Comparison of ENCODE assay signal across 31 cellular contexts in the genomic region with DNA sequence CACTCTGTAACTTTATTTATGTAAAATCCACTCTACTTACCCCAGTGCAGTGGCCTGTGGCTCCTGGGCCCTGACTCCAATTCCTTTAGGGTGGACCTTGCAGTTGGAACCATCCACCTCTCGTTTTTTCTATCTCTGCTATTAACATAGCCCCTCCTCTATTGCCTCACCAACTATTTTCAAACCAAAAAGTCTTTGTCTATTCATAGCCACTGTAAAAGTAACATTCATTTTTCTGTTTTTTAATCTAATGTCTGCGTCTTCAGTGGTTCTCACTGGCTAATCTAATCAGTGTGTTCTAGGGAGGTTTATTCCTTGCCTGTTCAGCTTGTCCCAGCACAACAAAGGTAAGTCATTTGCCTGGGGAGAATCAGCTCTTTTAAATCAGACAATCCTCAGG. TPM values are rescaled to one million over a fixed set of nuclear protein-coding genes. Genes with fewer than 3 reads are reported as not detected.
"Had no signal": no experiment of that assay in that cellular context is flagged by ENCODE, and none has a peak within 500 bp of the region (broad histone marks: within the 10 kb centered on the region; RNA-seq: fewer than 3 reads in every experiment).

A gene with protein sequence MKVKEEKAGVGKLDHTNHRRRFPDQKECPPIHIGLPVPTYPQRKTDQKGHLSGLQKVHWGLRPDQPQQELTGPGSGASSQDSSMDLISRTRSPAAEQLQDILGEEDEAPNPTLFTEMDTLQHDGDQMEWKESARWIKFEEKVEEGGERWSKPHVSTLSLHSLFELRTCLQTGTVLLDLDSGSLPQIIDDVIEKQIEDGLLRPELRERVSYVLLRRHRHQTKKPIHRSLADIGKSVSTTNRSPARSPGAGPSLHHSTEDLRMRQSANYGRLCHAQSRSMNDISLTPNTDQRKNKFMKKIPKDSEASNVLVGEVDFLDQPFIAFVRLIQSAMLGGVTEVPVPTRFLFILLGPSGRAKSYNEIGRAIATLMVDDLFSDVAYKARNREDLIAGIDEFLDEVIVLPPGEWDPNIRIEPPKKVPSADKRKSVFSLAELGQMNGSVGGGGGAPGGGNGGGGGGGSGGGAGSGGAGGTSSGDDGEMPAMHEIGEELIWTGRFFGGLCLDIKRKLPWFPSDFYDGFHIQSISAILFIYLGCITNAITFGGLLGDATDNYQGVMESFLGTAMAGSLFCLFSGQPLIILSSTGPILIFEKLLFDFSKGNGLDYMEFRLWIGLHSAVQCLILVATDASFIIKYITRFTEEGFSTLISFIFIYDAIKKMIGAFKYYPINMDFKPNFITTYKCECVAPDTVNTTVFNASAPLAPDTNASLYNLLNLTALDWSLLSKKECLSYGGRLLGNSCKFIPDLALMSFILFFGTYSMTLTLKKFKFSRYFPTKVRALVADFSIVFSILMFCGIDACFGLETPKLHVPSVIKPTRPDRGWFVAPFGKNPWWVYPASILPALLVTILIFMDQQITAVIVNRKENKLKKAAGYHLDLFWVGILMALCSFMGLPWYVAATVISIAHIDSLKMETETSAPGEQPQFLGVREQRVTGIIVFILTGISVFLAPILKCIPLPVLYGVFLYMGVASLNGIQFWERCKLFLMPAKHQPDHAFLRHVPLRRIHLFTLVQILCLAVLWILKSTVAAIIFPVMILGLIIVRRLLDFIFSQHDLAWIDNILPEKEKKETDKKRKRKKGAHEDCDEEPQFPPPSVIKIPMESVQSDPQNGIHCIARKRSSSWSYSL (minus strand): TSS at position 101 of the 400 bp plus-strand sequence. CDS start 28,393 bp downstream, outside the sequence.

- H3K4me1 Mint-ChIP-seq: activated CD4-positive, alpha-beta T cell treated with anti-CD3 and anti-CD28 coated beads for 36 hours; activated CD4-positive, alpha-beta T cell treated with anti-CD3 and anti-CD28 coated beads, Interleukin-2, amount 10 ng/mL, durations not matched to agents 7 days and 5 days; IgD-negative memory B cell had no signal

- H3K4me2 ChIP-seq: SK-N-SH had no signal

- H3K36me3 ChIP-seq: ascending aorta, cardiac muscle cell, SJSA1 had no signal

- H3K36me3 Mint-ChIP-seq: activated naive CD8-positive, alpha-beta T cell treated with anti-CD3 and anti-CD28 coated beads, Interleukin-2, amount 10 ng/mL, durations not matched to agents 7 days and 5 days had no signal

- H3K9me3 ChIP-seq: ascending aorta, SJSA1, SK-N-SH had no signal

- DNase-seq: activated CD4-positive, alpha-beta T cell treated with anti-CD3 and anti-CD28 coated beads for 36 hours; activated CD4-positive, alpha-beta T cell treated with anti-CD3 and anti-CD28 coated beads, Interleukin-2, amount 10 ng/mL, durations not matched to agents 7 days and 5 days; activated CD4-positive, alpha-beta T cell treated with anti-CD3 and anti-CD28 coated beads, Interleukin-2, amount 50 U/mL, for 48 hours; activated CD8-positive, alpha-beta memory T cell treated with anti-CD3 and anti-CD28 coated beads, Interleukin-2, amount 50 U/mL, for 4 hours; activated naive CD4-positive, alpha-beta T cell treated with anti-CD3 and anti-CD28 coated beads, Interleukin-2, amount 50 U/mL, for 16 hours; activated naive CD8-positive, alpha-beta T cell treated with anti-CD3 and anti-CD28 coated beads, Interleukin-2, amount 10 ng/mL, durations not matched to agents 7 days and 5 days; activated T-cell treated with anti-CD3 and anti-CD28 coated beads for 4 hours; activated T-cell treated with anti-CD3 and anti-CD28 coated beads, Interleukin-2, amount 50 U/mL, for 4 hours; amygdala; Karpas-422; KBM-7; NCI-H1105; NCI-H1417 treated with DMSO at 0.1 percent for 48 hours; NCI-H187 treated with DMSO at 0.1 percent for 48 hours; NCI-H2081 treated with DMSO at 0.1 percent for 48 hours; NCI-H226; NCI-H446 treated with DMSO at 0.1 percent for 48 hours; NCI-H524; SHP77; SK-N-SH; T-helper 2 cell; T-helper 9 cell had no signal

- H3K4me3 Mint-ChIP-seq: activated CD4-positive, alpha-beta T cell treated with anti-CD3 and anti-CD28 coated beads for 36 hours; activated CD4-positive, alpha-beta T cell treated with anti-CD3 and anti-CD28 coated beads, Interleukin-2, amount 10 ng/mL, durations not matched to agents 7 days and 5 days; activated naive CD8-positive, alpha-beta T cell treated with anti-CD3 and anti-CD28 coated beads, Interleukin-2, amount 10 ng/mL, durations not matched to agents 7 days and 5 days; activated T-cell treated with anti-CD3 and anti-CD28 coated beads, Interleukin-2, amount 50 U/mL, for 4 hours; activated T-helper 1 cell treated with anti-CD3 and anti-CD28 coated beads, Interleukin-12 subunit alpha, Interleukin-12 subunit beta, Interleukin-2, Interleukin-4 antibody, amounts not matched to agents 30 ng/mL and 10 ng/mL and 1 ng/mL, durations not matched to agents 14 hours and 24 hours and 36 hours; IgD-negative memory B cell had no signal

- H3K27ac ChIP-seq: ascending aorta, cardiac muscle cell, SJSA1 had no signal

- H3K4me1 ChIP-seq: ascending aorta, SJSA1 had no signal

- H3K9ac ChIP-seq: SK-N-SH had no signal

- H3K27me3 Mint-ChIP-seq: activated CD4-positive, alpha-beta T cell treated with anti-CD3 and anti-CD28 coated beads for 36 hours had no signal

- H3K27me3 ChIP-seq: ascending aorta, cardiac muscle cell, SJSA1 had no signal

- H3K4me3 ChIP-seq: ascending aorta, cardiac muscle cell, SJSA1 had no signal

- ATAC-seq: activated CD4-positive, alpha-beta T cell treated with anti-CD3 and anti-CD28 coated beads for 36 hours; activated CD4-positive, CD25-positive, alpha-beta regulatory T cell treated with anti-CD3 and anti-CD28 coated beads, Interleukin-2, amount 50 U/mL, for 24 hours; activated T-cell treated with anti-CD3 and anti-CD28 coated beads, Interleukin-2, amount 50 U/mL, for 4 hours; Panc1 had no signal

- H3K27ac Mint-ChIP-seq: activated CD4-positive, alpha-beta T cell treated with anti-CD3 and anti-CD28 coated beads for 36 hours; activated CD4-positive, alpha-beta T cell treated with anti-CD3 and anti-CD28 coated beads, Interleukin-2, amount 10 ng/mL, durations not matched to agents 7 days and 5 days; activated naive CD8-positive, alpha-beta T cell treated with anti-CD3 and anti-CD28 coated beads, Interleukin-2, amount 10 ng/mL, durations not matched to agents 7 days and 5 days; activated T-helper 1 cell treated with anti-CD3 and anti-CD28 coated beads, Interleukin-12 subunit alpha, Interleukin-12 subunit beta, Interleukin-2, Interleukin-4 antibody, amounts not matched to agents 30 ng/mL and 10 ng/mL and 1 ng/mL, durations not matched to agents 14 hours and 24 hours and 36 hours; IgD-negative memory B cell had no signal

- FAIRE-seq: TTC549 had no signal

- H3K9me3 Mint-ChIP-seq: activated CD4-positive, alpha-beta T cell treated with anti-CD3 and anti-CD28 coated beads, Interleukin-2, amount 10 ng/mL, durations not matched to agents 7 days and 5 days; activated naive CD8-positive, alpha-beta T cell treated with anti-CD3 and anti-CD28 coated beads, Interleukin-2, amount 10 ng/mL, durations not matched to agents 7 days and 5 days; activated T-cell treated with anti-CD3 and anti-CD28 coated beads, Interleukin-2, amount 50 U/mL, for 4 hours; activated T-helper 1 cell treated with anti-CD3 and anti-CD28 coated beads, Interleukin-12 subunit alpha, Interleukin-12 subunit beta, Interleukin-2, Interleukin-4 antibody, amounts not matched to agents 30 ng/mL and 10 ng/mL and 1 ng/mL, durations not matched to agents 14 hours and 24 hours and 36 hours; IgD-negative memory B cell had no signal

RNA-seq across cellular contexts. Expression of the gene that starts here (rescaled TPM):
- total RNA-seq: RPMI7951 had no signal
